In the genomic region with DNA sequence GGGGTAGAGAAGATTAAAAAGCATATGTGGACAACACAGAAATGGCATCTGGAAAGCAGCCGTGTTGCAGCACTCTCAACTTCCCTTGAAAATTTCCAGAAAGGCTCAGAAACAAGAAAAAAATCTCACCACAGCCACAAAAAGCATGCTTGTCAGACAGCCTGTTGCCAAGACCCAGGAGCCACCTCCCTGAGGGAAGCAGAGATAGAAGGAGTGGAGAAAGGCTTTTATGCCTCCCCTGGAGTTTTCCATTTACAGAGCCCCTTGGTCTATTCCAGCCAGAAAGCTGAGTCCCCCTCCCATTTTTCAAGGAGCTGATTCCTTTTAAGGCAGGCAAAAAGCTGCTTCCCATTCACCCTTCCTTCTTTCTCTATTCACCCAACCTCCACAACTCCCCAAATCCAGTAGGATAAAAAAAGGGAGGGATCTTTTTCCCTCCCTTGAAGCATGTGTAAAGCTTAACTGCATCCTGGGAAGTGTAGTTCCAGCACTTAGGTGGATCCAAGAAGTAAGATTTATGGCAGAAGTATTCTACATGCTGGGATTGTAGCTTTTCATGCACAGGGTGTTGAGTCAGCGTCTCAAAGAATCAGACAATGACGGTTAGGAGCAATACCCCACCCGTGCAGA, we compare ENCODE assay signal across 19 cellular contexts. TPM values are rescaled to one million over a fixed set of nuclear protein-coding genes. Genes with fewer than 3 reads are reported as not detected.
A peak's percentile ranks its signal among the peaks of the same experiment; 100 is the strongest.
DNase-seq lines count a peak whose midpoint lies in the region; ATAC-seq and TF ChIP-seq lines count a peak whose summit lies in the region.
"Had no signal": no experiment of that assay in that cellular context is flagged by ENCODE, and none has a peak within 500 bp of the region (broad histone marks: within the 10 kb centered on the region; RNA-seq: fewer than 3 reads in every experiment).

No MANE protein-coding gene starts in this region.

- H3K27me3 ChIP-seq in GM23248 (replicated peaks; ENCODE audit: insufficient read depth) (no peaks in the 10 kb centered on the region), neuronal stem cell (ENCODE audit: control insufficient read depth in 3 of 3, insufficient read depth in 3 of 3, low read depth in 1 of 3, low read length in 3 of 3) (no peaks in the 10 kb centered on the region), psoas muscle (ENCODE audit: insufficient read depth in 3 of 3, low read length in 2 of 3) (no peaks in the 10 kb centered on the region), testis (no peaks in the 10 kb centered on the region)
- H3K27me3 ChIP-seq: gastroesophageal sphincter had no signal

- H3K4me3 ChIP-seq in GM23248 (no peak overlapping the region), fibroblast of villous mesenchyme (ENCODE audit: low read depth, low read length) (no peak overlapping the region), neuronal stem cell (ENCODE audit: low read length in 2 of 2) (no peak overlapping the region), psoas muscle (no peak overlapping the region), testis (no peak overlapping the region)
- H3K4me3 ChIP-seq: gastroesophageal sphincter, K562, skin epidermis had no signal

- TF ChIP-seq POLR2A in testis (IDR thresholded peaks at IDR 0.05) = no peak

- no peak overlapping the region for H3K9ac ChIP-seq in GM23248
- H3K9ac ChIP-seq in neuronal stem cell (ENCODE audit: low read depth, low read length, poor library complexity) = no peak overlapping the region

- H4K8ac ChIP-seq in neuronal stem cell (ENCODE audit: low read depth, low read length) = no peak overlapping the region

- no peaks in the 10 kb centered on the region for H3K9me2 ChIP-seq in GM23248 (ENCODE audit: insufficient read depth)

- H2BK12ac ChIP-seq in neuronal stem cell (ENCODE audit: low read length) = no peak overlapping the region

- no peak overlapping the region for H2BK5ac ChIP-seq in neuronal stem cell (ENCODE audit: low read length)

- no peak overlapping the region for H2AK5ac ChIP-seq in neuronal stem cell (ENCODE audit: low read depth, low read length)

- intact Hi-C loops in psoas muscle (cut with DNase I) (no loop called here), testis (cut with DNase I; ENCODE audit: low total_unique reads) (no loop called here)

- H2AFZ ChIP-seq in GM23248 (no peak overlapping the region), neuronal stem cell (ENCODE audit: low read length) (peak overlapping the region; percentile 67)

- WGBS in GM23248 (ENCODE audit: low coverage in 1 of 2, low lambda C conversion rate in 2 of 2, missing lambda C conversion rate in 2 of 2), 2 experiments = 53 to 58% methylated on average over 4 of the region's 4 CpGs
- WGBS in neuronal stem cell (ENCODE audit: extremely low coverage in 2 of 2, insufficient read length in 2 of 2, insufficient replicate concordance in 1 of 2), 2 donors = no CpG with 5 or more reads among the region's 4 CpGs
- WGBS in psoas muscle, 3 donors = 61 to 69% (median 61%) methylated on average over 4 of the region's 4 CpGs
- WGBS in testis, 2 donors = 51 to 71% methylated on average over 4 of the region's 4 CpGs

- no peaks in the 10 kb centered on the region for H3K79me1 ChIP-seq in neuronal stem cell (ENCODE audit: low read depth, low read length)

- peak; percentile 63 for DNase-seq in GM23248
- peak; percentile 46 for DNase-seq in amniotic epithelial cell (ENCODE audit: low read depth)
- DNase-seq in fibroblast of villous mesenchyme (ENCODE audit: low read depth) = peak; percentile 64
- DNase-seq in neuronal stem cell (ENCODE audit: low spot score) = no peak
- DNase-seq in psoas muscle = no peak
- DNase-seq in testis = no peak
- DNase-seq in ACHN = no peak
- no peak for DNase-seq in hypothalamus (lab: John Stamatoyannopoulos, UW)
- DNase-seq: activated CD4-positive, alpha-beta T cell treated with anti-CD3 and anti-CD28 coated beads, Interleukin-2, amount 10 ng/mL, durations not matched to agents 24 days and 14 days; activated naive CD4-positive, alpha-beta T cell treated with anti-CD3 and anti-CD28 coated beads for 36 hours; effector memory CD4-positive, alpha-beta T cell; NCI-H1105; NCI-H82; stimulated activated naive CD4-positive, alpha-beta T cell; T-helper 2 cell had no signal

- no peak for ATAC-seq in psoas muscle
- ATAC-seq: gastroesophageal sphincter, K562 had no signal

- TF ChIP-seq CTCF in fibroblast of villous mesenchyme (IDR thresholded peaks at IDR 0.05; ENCODE audit: insufficient read depth, low read depth, low read length) (no peak), psoas muscle (IDR thresholded peaks at IDR 0.05) (no peak), testis (IDR thresholded peaks at IDR 0.05) (no peak)

- no peak overlapping the region for H2BK15ac ChIP-seq in neuronal stem cell (ENCODE audit: low read length)

- H3K4ac ChIP-seq in neuronal stem cell (ENCODE audit: low read length) = no peak overlapping the region

- H3K27ac ChIP-seq in GM23248 (no peak overlapping the region), neuronal stem cell (replicated peaks; ENCODE audit: low read length) (no peak overlapping the region), psoas muscle (no peak overlapping the region), testis (no peak overlapping the region)
- H3K27ac ChIP-seq: gastroesophageal sphincter, RWPE1 had no signal

- no peaks in the 10 kb centered on the region for H4K20me1 ChIP-seq in GM23248 (ENCODE audit: insufficient read depth)

- H3K14ac ChIP-seq in neuronal stem cell (ENCODE audit: low read length) = no peak overlapping the region

- H3K36me3 ChIP-seq in GM23248 (ENCODE audit: low read depth) (no peaks in the 10 kb centered on the region), neuronal stem cell (replicated peaks in 1 of 2; ENCODE audit: control insufficient read depth in 2 of 2, insufficient read depth in 2 of 2, low read length in 2 of 2) (no peaks in the 10 kb centered on the region), psoas muscle (ENCODE audit: insufficient read depth in 1 of 2, low read depth in 1 of 2) (no peaks in the 10 kb centered on the region), testis (ENCODE audit: low read depth, missing control alignments) (no peaks in the 10 kb centered on the region)
- H3K36me3 ChIP-seq: gastroesophageal sphincter had no signal

- no peak overlapping the region for H2BK120ac ChIP-seq in neuronal stem cell (ENCODE audit: low read depth, low read length)

- H3K4me2 ChIP-seq in GM23248 (ENCODE audit: unreplicated experiment) (no peak overlapping the region), neuronal stem cell (ENCODE audit: insufficient read depth, low read length, poor library complexity, severe bottlenecking) (no peak overlapping the region)

- no peaks in the 10 kb centered on the region for H3K79me2 ChIP-seq in GM23248 (ENCODE audit: insufficient read depth)

- H3K9me3 ChIP-seq in GM23248 (ENCODE audit: low read depth) (no peaks in the 10 kb centered on the region), neuronal stem cell (replicated peaks in 1 of 2; ENCODE audit: control insufficient read depth in 2 of 2, insufficient read depth in 1 of 2, low read depth in 1 of 2, low read length in 2 of 2) (no peaks in the 10 kb centered on the region), psoas muscle (no peaks in the 10 kb centered on the region), testis (no peaks in the 10 kb centered on the region)
- H3K9me3 ChIP-seq: gastroesophageal sphincter had no signal

- no peak overlapping the region for H3K18ac ChIP-seq in neuronal stem cell (ENCODE audit: low read length)

- no peak overlapping the region for H3K23ac ChIP-seq in neuronal stem cell (ENCODE audit: low read depth, low read length, poor library complexity)

- no peak overlapping the region for H4K91ac ChIP-seq in neuronal stem cell (ENCODE audit: low read depth, low read length, poor library complexity)

- no peaks in the 10 kb centered on the region; the same call in 1 of the 2 replicates for H3F3A ChIP-seq in GM23248 (ENCODE audit: insufficient read depth)

- H3K4me1 ChIP-seq in GM23248 (ENCODE audit: insufficient read depth) = peaks cover 12% of the 10 kb centered on the region
- peaks cover 9 to 13% of the 10 kb centered on the region in 2 donors for H3K4me1 ChIP-seq in neuronal stem cell (ENCODE audit: control insufficient read depth in 2 of 2, insufficient read depth in 1 of 2, low read depth in 1 of 2, low read length in 2 of 2)
- peaks cover 6% of the 10 kb centered on the region for H3K4me1 ChIP-seq in psoas muscle
- H3K4me1 ChIP-seq in testis = no peaks in the 10 kb centered on the region

- in situ Hi-C loops in GM23248 (cut with MboI) (no loop called here), ACHN (cut with HindIII; ENCODE audit: low pct_ligation_motif_present, low pct_unique_long_range_greater_than_20kb, low sequenced_read_pairs) (no loop called here)

RNA-seq across cellular contexts. Expression of gene PALM2AKAP2, which starts 37.1 kb away (rescaled TPM):
- total RNA-seq in GM23248 (2014; rRNA removed; shearing (Covaris generic)) = 12.5 and 13.1 TPM in 2 replicates
- polyA plus RNA-seq in GM23248 (2016; fragmentation: Nextera tagmentation; extraction: Ambion mirVana) (14.0 and 16.7 TPM in 2 replicates), psoas muscle (1 to 10 TPM in 1 of 3 donors, under 1 TPM in 2; 0.16 to 1.6 (median 0.17) TPM), testis (ENCODE audit: insufficient read depth, low read depth, low replicate concordance) (0.25 TPM)
- total RNA-seq in fibroblast of villous mesenchyme (24.5 and 31.5 TPM in 2 replicates), psoas muscle (10 to 100 TPM in 2 of 4 donors, 1 to 10 TPM in 2; 1.1 to 16.6 (median 11.2) TPM), testis (1 to 10 TPM in 1 of 2 donors, under 1 TPM in 1; 0.87 to 2.3 TPM)
- 5.6 TPM for polyA plus RNA-seq in neuronal stem cell (2013, experiment 1 of 2)
- 5.1 TPM for polyA plus RNA-seq in neuronal stem cell (2013, experiment 2 of 2)
- total RNA-seq: K562 had no signal
- polyA plus RNA-seq: K562 had no signal

Comparison
In these comparisons a context has a peak if more than half of its experiments do, and no peak if none do; other contexts are left out.
1. DNase-seq: peak in GM23248 (single experiment), amniotic epithelial cell (single experiment) and fibroblast of villous mesenchyme (single experiment); none in neuronal stem cell (single experiment), psoas muscle (0 of 2), testis (single experiment), ACHN (single experiment) and hypothalamus (0 of 51).